Comparison of ENCODE assay signal across 8 cellular contexts in the genomic region with DNA sequence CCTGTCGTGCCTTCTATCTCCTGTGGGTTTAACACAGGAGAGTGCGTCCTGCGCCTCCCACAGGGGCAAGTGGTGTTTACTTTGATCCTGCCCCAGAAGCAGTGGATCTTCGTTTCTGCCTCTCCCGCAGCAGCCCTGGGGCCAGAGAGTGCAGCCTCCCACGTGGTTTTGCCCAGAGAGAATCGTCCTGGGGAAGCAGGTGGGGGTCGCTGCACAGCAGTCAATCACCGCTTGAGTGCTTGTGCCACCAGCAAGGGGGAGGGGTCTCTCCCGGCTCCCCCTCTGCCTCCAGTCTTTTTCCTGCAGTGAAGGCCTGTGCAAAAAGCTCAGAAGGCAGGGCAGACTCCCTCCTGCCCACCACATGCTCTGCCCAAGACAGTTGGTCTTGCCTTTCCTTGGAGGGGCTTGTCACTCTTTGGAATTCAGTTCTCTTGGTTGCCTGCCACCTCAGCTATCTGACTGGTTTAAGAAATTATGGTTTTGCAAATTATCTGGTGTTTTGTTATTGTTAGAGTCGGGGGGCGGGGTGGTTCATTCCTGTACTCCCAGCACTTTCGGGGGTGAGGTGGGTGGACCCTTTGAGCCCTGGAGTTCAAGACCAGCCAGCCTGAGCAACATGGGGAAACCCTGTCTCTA. TPM values are rescaled to one million over a fixed set of nuclear protein-coding genes. Genes with fewer than 3 reads are reported as not detected.
A peak's percentile ranks its signal among the peaks of the same experiment; 100 is the strongest.
DNase-seq lines count a peak whose midpoint lies in the region; ATAC-seq and TF ChIP-seq lines count a peak whose summit lies in the region.

No MANE protein-coding gene starts in this region.

- H3K27me3 ChIP-seq in CD8-positive, alpha-beta T cell (ENCODE audit: insufficient read depth, low read length), result no peaks in the 10 kb centered on the region
- no peaks in the 10 kb centered on the region for H3K27me3 ChIP-seq in H9 (ENCODE audit: insufficient read depth, low read length)
- H3K27me3 ChIP-seq in iPS-15b (ENCODE audit: control insufficient read depth, insufficient read depth, low read length), result no peaks in the 10 kb centered on the region

- no peak overlapping the region for H2AK5ac ChIP-seq in H9 (ENCODE audit: insufficient read length, low read length)

- H3K36me3 Mint-ChIP-seq in CD8-positive, alpha-beta T cell, result no peaks in the 10 kb centered on the region
- H3K36me3 Mint-ChIP-seq in H9 (ENCODE audit: insufficient read depth in 1 of 3, low read depth in 3 of 3) (no peaks in the 10 kb centered on the region), T-cell (no peaks in the 10 kb centered on the region)

- no peaks in the 10 kb centered on the region for H3K23me2 ChIP-seq in H9 (ENCODE audit: insufficient read length, low read depth, low read length, poor library complexity, severe bottlenecking)

- H4K5ac ChIP-seq in H9 (ENCODE audit: insufficient read length, low read depth, low read length), result no peak overlapping the region

- H3K27me3 Mint-ChIP-seq in CD8-positive, alpha-beta T cell (ENCODE audit: low read depth), result no peaks in the 10 kb centered on the region
- H3K27me3 Mint-ChIP-seq in H9 (ENCODE audit: low read depth) (peaks cover 4% of the 10 kb centered on the region), T-cell (no peaks in the 10 kb centered on the region)

- TF ChIP-seq CTCF in CD8-positive, alpha-beta T cell (IDR thresholded peaks at IDR 0.05), result peak; percentile 45
- TF ChIP-seq CTCF in H9 (conservative IDR thresholded peaks at IDR 0.05), result peak; percentile 6; the same call in 1 of the 3 replicates

- no peak overlapping the region for H3K56ac ChIP-seq in H9 (ENCODE audit: insufficient read length, low read depth, low read length)

- no peak overlapping the region for H3K27ac ChIP-seq in CD8-positive, alpha-beta T cell (ENCODE audit: low read depth, low read length)
- H3K27ac ChIP-seq in H9 (ENCODE audit: insufficient read length, low read depth, low read length), result no peak overlapping the region

- H3K79me1 ChIP-seq in H9 (ENCODE audit: insufficient read depth, low read depth, low read length, poor library complexity, severe bottlenecking), result no peaks in the 10 kb centered on the region

- H3K9ac ChIP-seq in H9 (ENCODE audit: extremely low read depth, insufficient read length, low read length), result no peak overlapping the region
- H3K9ac ChIP-seq in iPS-15b (ENCODE audit: low read depth, low read length), result no peak overlapping the region

- H3K79me2 ChIP-seq in H9 (ENCODE audit: insufficient read depth, low read length), result no peaks in the 10 kb centered on the region

- peak overlapping the region; percentile 2 for H3K4me2 ChIP-seq in H9 (ENCODE audit: insufficient read depth, insufficient read length, low read length)

- no peaks in the 10 kb centered on the region for H3K9me3 Mint-ChIP-seq in CD8-positive, alpha-beta T cell
- H3K9me3 Mint-ChIP-seq in H9, result no peaks in the 10 kb centered on the region
- no peaks in the 10 kb centered on the region for H3K9me3 Mint-ChIP-seq in T-cell

- no peak overlapping the region for H4K91ac ChIP-seq in H9 (ENCODE audit: insufficient read length, low read depth, low read length)

- peak overlapping the region; percentile 51 for H3K4me3 ChIP-seq in CD8-positive, alpha-beta T cell (ENCODE audit: low read depth, low read length)
- H3K4me3 ChIP-seq in iPS-15b (ENCODE audit: low read depth, low read length), result peak overlapping the region; percentile 22

- CTCF ChIA-PET in CD8-positive, alpha-beta T cell (lab: Charles Lee), result interaction anchor here (0.7 to 14.2 kb wide), 11 partner anchors 13 to 91 kb away, joined by 3 to 328 read pairs (median 5); partner anchors contain the start of gene PML
- CTCF ChIA-PET in T-cell (lab: Charles Lee), result interaction anchor here (0.5 to 2.0 kb wide), 14 partner anchors 8 to 1890 kb away, joined by 3 to 12 read pairs (median 4); no protein-coding TSS in a partner anchor

- peaks cover 23% of the 10 kb centered on the region for H3K4me1 ChIP-seq in CD8-positive, alpha-beta T cell (ENCODE audit: insufficient read depth, low read length)
- H3K4me1 ChIP-seq in H9 (ENCODE audit: insufficient read depth, low read length), result peaks cover 4% of the 10 kb centered on the region; the same call in 1 of the 2 replicates
- peaks cover 10% of the 10 kb centered on the region for H3K4me1 ChIP-seq in iPS-15b (ENCODE audit: control insufficient read depth, insufficient read depth, low read length)

- intact Hi-C loops in CD8-positive, alpha-beta T cell (cut with DNase I, micrococcal nuclease), result loop anchor here in 1 of 2 experiments (2.0 kb wide), 1 partner anchor 36 kb away; no protein-coding TSS in a partner anchor

- POLR2A ChIA-PET in CD8-positive, alpha-beta T cell (lab: Charles Lee), result interaction anchor here (0.8 to 1.6 kb wide), 3 partner anchors 11 to 26 kb away, joined by 3 to 6 read pairs (median 4); no protein-coding TSS in a partner anchor
- POLR2A ChIA-PET in T-cell (lab: Charles Lee), result interaction anchor here in 1 of 2 donors (0.6 kb wide), 1 partner anchor 23 kb away, joined by 4 read pairs; no protein-coding TSS in a partner anchor

- no peak overlapping the region for H2BK15ac ChIP-seq in H9 (ENCODE audit: low read depth, low read length)

- H3K14ac ChIP-seq in H9 (ENCODE audit: insufficient read depth, low read length), result peak overlapping the region; percentile 55; the same call in 1 of the 2 replicates

- H3K36me3 ChIP-seq in CD8-positive, alpha-beta T cell (ENCODE audit: insufficient read depth, low read length), result no peaks in the 10 kb centered on the region
- no peaks in the 10 kb centered on the region for H3K36me3 ChIP-seq in iPS-15b (ENCODE audit: control insufficient read depth, insufficient read depth, low read length)

- no peak overlapping the region for H2BK120ac ChIP-seq in H9 (ENCODE audit: low read depth, low read length, poor library complexity, severe bottlenecking)

- no peak overlapping the region for H4K8ac ChIP-seq in H9 (replicated peaks; ENCODE audit: insufficient read length, low read depth, low read length)

- DNase-seq in CD8-positive, alpha-beta T cell, result no peak
- DNase-seq in H9 (peak; percentile 67), T-cell (peak in 2 of 34 experiments; percentile 3 to 21), NCI-H187 (lab: John Stamatoyannopoulos, UW) (no peak)
- peak; percentile 28 for DNase-seq in stimulated activated CD8-positive, alpha-beta memory T cell treated with anti-CD3 and anti-CD28 coated beads, Interleukin-4, amount 100 ng/mL, for 24 hours (ENCODE audit: low read depth)

- H2BK12ac ChIP-seq in H9 (ENCODE audit: insufficient read length, low read depth, low read length), result no peak overlapping the region

- H3K4me3 Mint-ChIP-seq in CD8-positive, alpha-beta T cell, result peak overlapping the region; percentile 83
- peak overlapping the region; percentile 7 to 45; a peak in 3 of 5 replicates for H3K4me3 Mint-ChIP-seq in H9
- peak overlapping the region; percentile 70 to 80 (median 75) for H3K4me3 Mint-ChIP-seq in T-cell

- no peak overlapping the region for H2BK5ac ChIP-seq in H9 (ENCODE audit: insufficient read length, low read length)

- H2AFZ ChIP-seq in H9 (ENCODE audit: low read length), result peak overlapping the region; percentile 37

- peak; percentile 43 for ATAC-seq in CD8-positive, alpha-beta T cell
- ATAC-seq in T-cell (replicated peaks in 1 of 4) (peak; percentile 30 to 59 (median 42)), HG03139 (IDR thresholded peaks at IDR 0.05; ENCODE audit: unreplicated experiment) (no peak), HG03039 (IDR thresholded peaks at IDR 0.05; ENCODE audit: unreplicated experiment) (no peak)

- WGBS in H9 (ENCODE audit: extremely low coverage, insufficient read length, low lambda C conversion rate), result no CpG with 5 or more reads among the region's 13 CpGs

- H2BK20ac ChIP-seq in H9 (ENCODE audit: low read depth, low read length, poor library complexity, severe bottlenecking), result no peak overlapping the region

- peak overlapping the region; percentile 31 for H3K18ac ChIP-seq in H9 (ENCODE audit: insufficient read length, low read depth, low read length)

- H3K4ac ChIP-seq in H9 (ENCODE audit: low read depth, low read length), result no peak overlapping the region

- H4K20me1 ChIP-seq in H9 (ENCODE audit: control insufficient read depth, insufficient read depth, insufficient read length), result no peaks in the 10 kb centered on the region

- H3K9me3 ChIP-seq in CD8-positive, alpha-beta T cell (ENCODE audit: low read length), result no peaks in the 10 kb centered on the region
- H3K9me3 ChIP-seq in H9 (ENCODE audit: control insufficient read depth, low read depth, low read length) (no peaks in the 10 kb centered on the region), iPS-15b (ENCODE audit: control insufficient read depth, insufficient read depth, low read length) (no peaks in the 10 kb centered on the region)

- peaks cover 31% of the 10 kb centered on the region for H3K4me1 Mint-ChIP-seq in CD8-positive, alpha-beta T cell (ENCODE audit: low read depth)
- H3K4me1 Mint-ChIP-seq in H9 (peaks cover 24 to 40% of the 10 kb centered on the region in 2 experiments), T-cell (peaks cover 27 to 33% (median 33%) of the 10 kb centered on the region in 3 donors)

- H3K23ac ChIP-seq in H9 (ENCODE audit: insufficient read length, low read depth, low read length), result no peak overlapping the region

- no peak overlapping the region for H3T11ph ChIP-seq in H9 (ENCODE audit: low read length)

- H3K27ac Mint-ChIP-seq in CD8-positive, alpha-beta T cell, result peak overlapping the region; percentile 46
- H3K27ac Mint-ChIP-seq in H9 (peak overlapping the region in 2 of 3 experiments; percentile 62 to 64; a peak in 3 of 7 replicates), T-cell (peak overlapping the region; percentile 72 to 88)

RNA-seq across cellular contexts. Expression of gene STOML1, which starts 26.9 kb away (rescaled TPM):
- total RNA-seq in CD8-positive, alpha-beta T cell, result 1 to 10 TPM; 2.5 to 4.8 TPM
- total RNA-seq in H9 (2021) (2.5 and 2.9 TPM in 2 replicates), T-cell (10 to 100 TPM in 3 of 5 donors, 1 to 10 TPM in 2; 5.1 to 13.4 (median 12.0) TPM)

RNA-seq across cellular contexts. Expression of gene PML, which starts 29.3 kb away (rescaled TPM):
- total RNA-seq in CD8-positive, alpha-beta T cell, result 10 to 100 TPM; 29.2 to 29.6 TPM
- total RNA-seq in H9 (2021), result 23.6 and 24.6 TPM in 2 replicates
- 10 to 100 TPM; 43.0 to 79.8 (median 60.7) TPM for total RNA-seq in T-cell

RNA-seq across cellular contexts. Expression of gene LOXL1, which starts 39.0 kb away (rescaled TPM):
- 1 to 10 TPM; 1.1 to 2.2 TPM for total RNA-seq in CD8-positive, alpha-beta T cell
- total RNA-seq in H9 (2021) (6.9 and 9.1 TPM in 2 replicates), T-cell (1 to 10 TPM; 1.4 to 4.8 (median 1.6) TPM)

Comparison
In these comparisons a context has a peak if more than half of its experiments do, and no peak if none do; other contexts are left out.
1. ATAC-seq: peak in CD8-positive, alpha-beta T cell (single experiment) and T-cell (4 of 4); none in HG03139 (single experiment) and HG03039 (single experiment).
2. DNase-seq: peak in H9 (single experiment) and stimulated activated CD8-positive, alpha-beta memory T cell treated with anti-CD3 and anti-CD28 coated beads, Interleukin-4, amount 100 ng/mL, for 24 hours (single experiment); none in CD8-positive, alpha-beta T cell (0 of 7) and NCI-H187 (0 of 2).
3. H3K4me3 Mint-ChIP-seq: peak in every context shown above with its lines; median percentile 83 in CD8-positive, alpha-beta T cell; 75 in T-cell; 26 in H9.
4. Peak in every context shown above with its lines, with median percentiles within 50 percentile points of each other: H3K27ac Mint-ChIP-seq.